3 cellular contexts compared by ENCODE assay signal in the genomic region with DNA sequence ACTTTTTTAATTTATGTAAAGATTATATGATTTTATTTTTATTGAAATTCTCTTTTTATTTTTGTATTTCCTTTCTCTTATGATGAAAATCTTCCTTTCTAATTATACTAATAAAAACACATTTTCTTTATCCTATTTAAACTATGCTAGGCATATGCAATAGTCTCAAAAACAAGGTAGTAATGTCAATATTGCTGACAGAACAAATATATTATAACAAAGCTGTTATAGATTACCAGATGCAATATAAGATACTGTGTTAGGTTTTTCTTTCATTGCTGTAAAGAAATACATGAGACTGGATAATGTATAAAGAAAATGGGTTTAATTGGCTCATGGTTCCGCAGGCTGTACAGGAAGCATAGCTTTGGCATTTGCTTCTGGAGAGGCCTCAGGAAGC.
TF ChIP-seq lines count a peak whose summit lies in the region.

No MANE protein-coding gene starts in this region.

TF ChIP-seq in HepG2, 621 proteins besides CTCF, POLR2A, EP300 and RAD21 (continues in another document):
- TF ChIP-seq ZNF574 (CRISPR knock-in tag; IDR thresholded peaks at IDR 0.05): no peak
- TF ChIP-seq AFF4 (CRISPR knock-in tag; IDR thresholded peaks at IDR 0.05): no peak
- TF ChIP-seq, protein P1, sequence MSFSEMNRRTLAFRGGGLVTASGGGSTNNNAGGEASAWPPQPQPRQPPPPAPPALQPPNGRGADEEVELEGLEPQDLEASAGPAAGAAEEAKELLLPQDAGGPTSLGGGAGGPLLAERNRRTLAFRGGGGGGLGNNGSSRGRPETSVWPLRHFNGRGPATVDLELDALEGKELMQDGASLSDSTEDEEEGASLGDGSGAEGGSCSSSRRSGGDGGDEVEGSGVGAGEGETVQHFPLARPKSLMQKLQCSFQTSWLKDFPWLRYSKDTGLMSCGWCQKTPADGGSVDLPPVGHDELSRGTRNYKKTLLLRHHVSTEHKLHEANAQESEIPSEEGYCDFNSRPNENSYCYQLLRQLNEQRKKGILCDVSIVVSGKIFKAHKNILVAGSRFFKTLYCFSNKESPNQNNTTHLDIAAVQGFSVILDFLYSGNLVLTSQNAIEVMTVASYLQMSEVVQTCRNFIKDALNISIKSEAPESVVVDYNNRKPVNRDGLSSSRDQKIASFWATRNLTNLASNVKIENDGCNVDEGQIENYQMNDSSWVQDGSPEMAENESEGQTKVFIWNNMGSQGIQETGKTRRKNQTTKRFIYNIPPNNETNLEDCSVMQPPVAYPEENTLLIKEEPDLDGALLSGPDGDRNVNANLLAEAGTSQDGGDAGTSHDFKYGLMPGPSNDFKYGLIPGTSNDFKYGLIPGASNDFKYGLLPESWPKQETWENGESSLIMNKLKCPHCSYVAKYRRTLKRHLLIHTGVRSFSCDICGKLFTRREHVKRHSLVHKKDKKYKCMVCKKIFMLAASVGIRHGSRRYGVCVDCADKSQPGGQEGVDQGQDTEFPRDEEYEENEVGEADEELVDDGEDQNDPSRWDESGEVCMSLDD (CRISPR knock-in tag; IDR thresholded peaks at IDR 0.05; ENCODE audit: borderline replicate concordance): no peak

TF ChIP-seq in H1, 55 proteins besides CTCF, POLR2A, EP300 and RAD21:
- TF ChIP-seq CBX5 (IDR thresholded peaks at IDR 0.05; ENCODE audit: low read depth, low read length): no peak
- no peak for TF ChIP-seq SP4 (IDR thresholded peaks at IDR 0.05; ENCODE audit: low read length)
- TF ChIP-seq GABPA (IDR thresholded peaks at IDR 0.05; ENCODE audit: borderline replicate concordance, insufficient read depth, low read length): no peak
- TF ChIP-seq BACH1 (IDR thresholded peaks at IDR 0.05; ENCODE audit: low read length): no peak
- no peak for TF ChIP-seq TBP (IDR thresholded peaks at IDR 0.05; ENCODE audit: low read depth, low read length)
- TF ChIP-seq BCL11A (IDR thresholded peaks at IDR 0.05; ENCODE audit: low read depth in 2 of 2, low read length in 2 of 2): no peak
- TF ChIP-seq CTBP2 (IDR thresholded peaks at IDR 0.05; ENCODE audit: borderline replicate concordance, insufficient read depth, insufficient read length, low read length): no peak
- TF ChIP-seq ZNF274 (IDR thresholded peaks at IDR 0.05; ENCODE audit: borderline replicate concordance, extremely low read depth, low read length): no peak
- no peak for TF ChIP-seq CEBPB (IDR thresholded peaks at IDR 0.05; ENCODE audit: low read depth, low read length)
- no peak for TF ChIP-seq TEAD4 (IDR thresholded peaks at IDR 0.05; ENCODE audit: low read depth, low read length)
- no peak for TF ChIP-seq CREB1 (IDR thresholded peaks at IDR 0.05)
- no peak for TF ChIP-seq HDAC6 (IDR thresholded peaks at IDR 0.05; ENCODE audit: low read depth, low read length)
- TF ChIP-seq NANOG (IDR thresholded peaks at IDR 0.05; ENCODE audit: insufficient read depth, low read depth, low read length, poor library complexity, severe bottlenecking): no peak
TF ChIP-seq in H1: peak in this region for 0.

TF ChIP-seq in GM23338, 12 proteins besides CTCF, POLR2A, EP300 and RAD21:
- TF ChIP-seq ZNF331 (CRISPR knock-in tag; IDR thresholded peaks at IDR 0.05; ENCODE audit: low read depth) (no peak), ZNF114 (CRISPR knock-in tag; IDR thresholded peaks at IDR 0.05) (no peak), EZH2 (IDR thresholded peaks at IDR 0.05; ENCODE audit: low read depth, unreplicated experiment) (no peak), CREB1 (CRISPR knock-in tag; IDR thresholded peaks at IDR 0.05; ENCODE audit: low read depth) (no peak), REST (IDR thresholded peaks at IDR 0.05; ENCODE audit: unreplicated experiment) (no peak), STAT1 (IDR thresholded peaks at IDR 0.05; ENCODE audit: unreplicated experiment) (no peak), EZH2phosphoT487 (IDR thresholded peaks at IDR 0.05; ENCODE audit: unreplicated experiment) (no peak), JUNB (IDR thresholded peaks at IDR 0.05; ENCODE audit: unreplicated experiment) (no peak), NANOG (IDR thresholded peaks at IDR 0.05; ENCODE audit: borderline replicate concordance) (no peak), POLR2AphosphoS5 (IDR thresholded peaks at IDR 0.05; ENCODE audit: low read depth) (no peak)
- TF ChIP-seq, protein P2, sequence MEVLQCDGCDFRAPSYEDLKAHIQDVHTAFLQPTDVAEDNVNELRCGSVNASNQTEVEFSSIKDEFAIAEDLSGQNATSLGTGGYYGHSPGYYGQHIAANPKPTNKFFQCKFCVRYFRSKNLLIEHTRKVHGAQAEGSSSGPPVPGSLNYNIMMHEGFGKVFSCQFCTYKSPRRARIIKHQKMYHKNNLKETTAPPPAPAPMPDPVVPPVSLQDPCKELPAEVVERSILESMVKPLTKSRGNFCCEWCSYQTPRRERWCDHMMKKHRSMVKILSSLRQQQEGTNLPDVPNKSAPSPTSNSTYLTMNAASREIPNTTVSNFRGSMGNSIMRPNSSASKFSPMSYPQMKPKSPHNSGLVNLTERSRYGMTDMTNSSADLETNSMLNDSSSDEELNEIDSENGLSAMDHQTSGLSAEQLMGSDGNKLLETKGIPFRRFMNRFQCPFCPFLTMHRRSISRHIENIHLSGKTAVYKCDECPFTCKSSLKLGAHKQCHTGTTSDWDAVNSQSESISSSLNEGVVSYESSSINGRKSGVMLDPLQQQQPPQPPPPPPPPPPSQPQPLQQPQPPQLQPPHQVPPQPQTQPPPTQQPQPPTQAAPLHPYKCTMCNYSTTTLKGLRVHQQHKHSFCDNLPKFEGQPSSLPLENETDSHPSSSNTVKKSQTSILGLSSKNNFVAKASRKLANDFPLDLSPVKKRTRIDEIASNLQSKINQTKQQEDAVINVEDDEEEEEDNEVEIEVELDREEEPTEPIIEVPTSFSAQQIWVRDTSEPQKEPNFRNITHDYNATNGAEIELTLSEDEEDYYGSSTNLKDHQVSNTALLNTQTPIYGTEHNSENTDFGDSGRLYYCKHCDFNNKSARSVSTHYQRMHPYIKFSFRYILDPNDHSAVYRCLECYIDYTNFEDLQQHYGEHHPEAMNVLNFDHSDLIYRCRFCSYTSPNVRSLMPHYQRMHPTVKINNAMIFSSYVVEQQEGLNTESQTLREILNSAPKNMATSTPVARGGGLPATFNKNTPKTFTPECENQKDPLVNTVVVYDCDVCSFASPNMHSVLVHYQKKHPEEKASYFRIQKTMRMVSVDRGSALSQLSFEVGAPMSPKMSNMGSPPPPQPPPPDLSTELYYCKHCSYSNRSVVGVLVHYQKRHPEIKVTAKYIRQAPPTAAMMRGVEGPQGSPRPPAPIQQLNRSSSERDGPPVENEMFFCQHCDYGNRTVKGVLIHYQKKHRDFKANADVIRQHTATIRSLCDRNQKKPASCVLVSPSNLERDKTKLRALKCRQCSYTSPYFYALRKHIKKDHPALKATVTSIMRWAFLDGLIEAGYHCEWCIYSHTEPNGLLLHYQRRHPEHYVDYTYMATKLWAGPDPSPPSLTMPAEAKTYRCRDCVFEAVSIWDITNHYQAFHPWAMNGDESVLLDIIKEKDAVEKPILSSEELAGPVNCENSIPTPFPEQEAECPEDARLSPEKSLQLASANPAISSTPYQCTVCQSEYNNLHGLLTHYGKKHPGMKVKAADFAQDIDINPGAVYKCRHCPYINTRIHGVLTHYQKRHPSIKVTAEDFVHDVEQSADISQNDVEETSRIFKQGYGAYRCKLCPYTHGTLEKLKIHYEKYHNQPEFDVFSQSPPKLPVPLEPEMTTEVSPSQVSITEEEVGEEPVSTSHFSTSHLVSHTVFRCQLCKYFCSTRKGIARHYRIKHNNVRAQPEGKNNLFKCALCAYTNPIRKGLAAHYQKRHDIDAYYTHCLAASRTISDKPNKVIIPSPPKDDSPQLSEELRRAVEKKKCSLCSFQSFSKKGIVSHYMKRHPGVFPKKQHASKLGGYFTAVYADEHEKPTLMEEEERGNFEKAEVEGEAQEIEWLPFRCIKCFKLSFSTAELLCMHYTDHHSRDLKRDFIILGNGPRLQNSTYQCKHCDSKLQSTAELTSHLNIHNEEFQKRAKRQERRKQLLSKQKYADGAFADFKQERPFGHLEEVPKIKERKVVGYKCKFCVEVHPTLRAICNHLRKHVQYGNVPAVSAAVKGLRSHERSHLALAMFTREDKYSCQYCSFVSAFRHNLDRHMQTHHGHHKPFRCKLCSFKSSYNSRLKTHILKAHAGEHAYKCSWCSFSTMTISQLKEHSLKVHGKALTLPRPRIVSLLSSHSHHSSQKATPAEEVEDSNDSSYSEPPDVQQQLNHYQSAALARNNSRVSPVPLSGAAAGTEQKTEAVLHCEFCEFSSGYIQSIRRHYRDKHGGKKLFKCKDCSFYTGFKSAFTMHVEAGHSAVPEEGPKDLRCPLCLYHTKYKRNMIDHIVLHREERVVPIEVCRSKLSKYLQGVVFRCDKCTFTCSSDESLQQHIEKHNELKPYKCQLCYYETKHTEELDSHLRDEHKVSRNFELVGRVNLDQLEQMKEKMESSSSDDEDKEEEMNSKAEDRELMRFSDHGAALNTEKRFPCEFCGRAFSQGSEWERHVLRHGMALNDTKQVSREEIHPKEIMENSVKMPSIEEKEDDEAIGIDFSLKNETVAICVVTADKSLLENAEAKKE (CRISPR knock-in tag; IDR thresholded peaks at IDR 0.05): no peak
- TF ChIP-seq, protein P3, sequence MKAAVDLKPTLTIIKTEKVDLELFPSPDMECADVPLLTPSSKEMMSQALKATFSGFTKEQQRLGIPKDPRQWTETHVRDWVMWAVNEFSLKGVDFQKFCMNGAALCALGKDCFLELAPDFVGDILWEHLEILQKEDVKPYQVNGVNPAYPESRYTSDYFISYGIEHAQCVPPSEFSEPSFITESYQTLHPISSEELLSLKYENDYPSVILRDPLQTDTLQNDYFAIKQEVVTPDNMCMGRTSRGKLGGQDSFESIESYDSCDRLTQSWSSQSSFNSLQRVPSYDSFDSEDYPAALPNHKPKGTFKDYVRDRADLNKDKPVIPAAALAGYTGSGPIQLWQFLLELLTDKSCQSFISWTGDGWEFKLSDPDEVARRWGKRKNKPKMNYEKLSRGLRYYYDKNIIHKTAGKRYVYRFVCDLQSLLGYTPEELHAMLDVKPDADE (IDR thresholded peaks at IDR 0.05): no peak
